1 cellular context compared by ENCODE assay signal in genomic region chr9:37534412-37534811, GRCh38.
TF ChIP-seq lines count a peak whose summit lies in the region.

No MANE protein-coding gene starts in this region.

TF ChIP-seq in K562, 482 proteins besides CTCF, POLR2A, EP300 and RAD21:
- no peak for TF ChIP-seq CSDE1 (IDR thresholded peaks at IDR 0.05)
- no peak for TF ChIP-seq MBD2 (IDR thresholded peaks at IDR 0.05; ENCODE audit: borderline replicate concordance, low read depth)
- TF ChIP-seq ARID2 (IDR thresholded peaks at IDR 0.05) = no peak
- no peak for TF ChIP-seq GTF2A2 (tag; IDR thresholded peaks at IDR 0.05)
- TF ChIP-seq PURB (CRISPR knock-in tag; IDR thresholded peaks at IDR 0.05; ENCODE audit: low read depth) = no peak
- no peak for TF ChIP-seq ATF2 (CRISPR knock-in tag; IDR thresholded peaks at IDR 0.05)
- TF ChIP-seq MEF2D (tag; conservative IDR thresholded peaks at IDR 0.05; ENCODE audit: low read depth) = no peak
- TF ChIP-seq RB1 (IDR thresholded peaks at IDR 0.05; ENCODE audit: low read depth) = no peak
- TF ChIP-seq NCOA6 (IDR thresholded peaks at IDR 0.05) = no peak
TF ChIP-seq in K562: peak in this region for 0.
